1 cellular context compared by ENCODE assay signal in genomic region chr20:57702521-57702920, GRCh38.
TF ChIP-seq lines count a peak whose summit lies in the region.

No MANE protein-coding gene starts in this region.

TF ChIP-seq in HepG2, 621 proteins besides CTCF, POLR2A, EP300 and RAD21:
- peak; percentile 58; the same call in 1 of the 2 replicates for TF ChIP-seq ZNF768 (CRISPR knock-in tag; IDR thresholded peaks at IDR 0.05)
- TF ChIP-seq HOXA7 (CRISPR knock-in tag; IDR thresholded peaks at IDR 0.05) = no peak
- no peak for TF ChIP-seq ZSCAN29 (CRISPR knock-in tag; conservative IDR thresholded peaks at IDR 0.05)
- TF ChIP-seq PHF8 (CRISPR knock-in tag; IDR thresholded peaks at IDR 0.05) = no peak
- TF ChIP-seq ZNF746 (CRISPR knock-in tag; IDR thresholded peaks at IDR 0.05) = no peak
- TF ChIP-seq ZNF605 (CRISPR knock-in tag; IDR thresholded peaks at IDR 0.05) = no peak
- no peak for TF ChIP-seq FUBP1 (CRISPR knock-in tag; IDR thresholded peaks at IDR 0.05; ENCODE audit: borderline replicate concordance)
TF ChIP-seq in HepG2: peak in this region for 1.
